In genomic region chrX:132730726-132731125, GRCh38 we compare ENCODE assay signal across 38 cellular contexts.
"Had no signal": no experiment of that assay in that cellular context is flagged by ENCODE, and none has a peak within 500 bp of the region (broad histone marks: within the 10 kb centered on the region; RNA-seq: fewer than 3 reads in every experiment).

No MANE protein-coding gene starts in this region.

- H3K4me3 ChIP-seq: adrenal gland, ascending aorta, body of pancreas, breast epithelium, cardiac muscle cell had no signal

- H3K36me3 Mint-ChIP-seq: activated naive CD4-positive, alpha-beta T cell treated with anti-CD3 and anti-CD28 coated beads, Interleukin-2, amount 10 ng/mL, durations not matched to agents 7 days and 5 days; activated naive CD4-positive, alpha-beta T cell treated with anti-CD3 and anti-CD28 coated beads, Interleukin-2, amount 50 U/mL, for 24 hours; activated naive CD4-positive, alpha-beta T cell treated with anti-CD3 and anti-CD28 coated beads, Interleukin-2, amount 50 U/mL, for 72 hours; activated naive CD8-positive, alpha-beta T cell; activated naive CD8-positive, alpha-beta T cell treated with anti-CD3 and anti-CD28 coated beads for 36 hours; activated naive CD8-positive, alpha-beta T cell treated with anti-CD3 and anti-CD28 coated beads, Interleukin-2, amount 10 ng/mL, durations not matched to agents 7 days and 5 days had no signal

- H3K4me1 Mint-ChIP-seq: activated naive CD4-positive, alpha-beta T cell treated with anti-CD3 and anti-CD28 coated beads, Interleukin-2, amount 10 ng/mL, durations not matched to agents 7 days and 5 days; activated naive CD4-positive, alpha-beta T cell treated with anti-CD3 and anti-CD28 coated beads, Interleukin-2, amount 50 U/mL, for 24 hours; activated naive CD8-positive, alpha-beta T cell treated with anti-CD3 and anti-CD28 coated beads for 36 hours; activated naive CD8-positive, alpha-beta T cell treated with anti-CD3 and anti-CD28 coated beads, Interleukin-2, amount 10 ng/mL, durations not matched to agents 7 days and 5 days; activated naive CD8-positive, alpha-beta T cell treated with anti-CD3 and anti-CD28 coated beads, Interleukin-2, amount 50 U/mL, for 24 hours; activated T-helper 17 cell treated with anti-CD3 and anti-CD28 coated beads, Interleukin-2, amount 50 U/mL, for 72 hours; central memory CD8-positive, alpha-beta T cell had no signal

- H3K4me1 ChIP-seq: adrenal gland, ascending aorta, body of pancreas, breast epithelium had no signal

- H3K27ac ChIP-seq: adrenal gland, ascending aorta, body of pancreas, brain microvascular endothelial cell, breast epithelium, cardiac muscle cell had no signal

- H3K27me3 ChIP-seq: ascending aorta, body of pancreas, brain microvascular endothelial cell, cardiac muscle cell had no signal

- H3K4me3 Mint-ChIP-seq: activated naive CD4-positive, alpha-beta T cell treated with anti-CD3 and anti-CD28 coated beads for 36 hours; activated naive CD4-positive, alpha-beta T cell treated with anti-CD3 and anti-CD28 coated beads, Interleukin-2, amount 10 ng/mL, durations not matched to agents 7 days and 5 days; activated naive CD4-positive, alpha-beta T cell treated with anti-CD3 and anti-CD28 coated beads, Interleukin-2, amount 50 U/mL, for 24 hours; activated naive CD8-positive, alpha-beta T cell; activated naive CD8-positive, alpha-beta T cell treated with anti-CD3 and anti-CD28 coated beads for 36 hours; activated naive CD8-positive, alpha-beta T cell treated with anti-CD3 and anti-CD28 coated beads, Interleukin-2, amount 10 ng/mL, durations not matched to agents 7 days and 5 days; activated naive CD8-positive, alpha-beta T cell treated with anti-CD3 and anti-CD28 coated beads, Interleukin-2, amount 50 U/mL, for 24 hours; activated T-cell treated with anti-CD3 and anti-CD28 coated beads, Interleukin-2, amount 50 U/mL, for 24 hours; activated T-cell treated with anti-CD3 and anti-CD28 coated beads, Interleukin-2, amount 50 U/mL, for 4 hours; activated T-cell treated with anti-CD3 and anti-CD28 coated beads, Interleukin-2, amount 50 U/mL, for 72 hours; activated T-helper 1 cell treated with anti-CD3 and anti-CD28 coated beads, Interleukin-12 subunit alpha, Interleukin-12 subunit beta, Interleukin-2, Interleukin-4 antibody, amounts not matched to agents 30 ng/mL and 10 ng/mL and 1 ng/mL, durations not matched to agents 14 hours and 24 hours and 36 hours; activated T-helper 17 cell treated with anti-CD3 and anti-CD28 coated beads, Interleukin-2, amount 50 U/mL, for 72 hours; brain; central memory CD8-positive, alpha-beta T cell had no signal

- H3K9me3 ChIP-seq: adrenal gland, ascending aorta, body of pancreas, breast epithelium had no signal

- DNase-seq: activated effector memory CD4-positive, alpha-beta T cell treated with anti-CD3 and anti-CD28 coated beads, Interleukin-2, amount 50 U/mL, for 16 hours; activated effector memory CD4-positive, alpha-beta T cell treated with Interleukin-2 at 50 U/mL for 16 hours; activated gamma-delta T cell; activated gamma-delta T cell treated with Interleukin-2 at 50 U/mL for 16 hours; activated naive CD4-positive, alpha-beta T cell; activated naive CD4-positive, alpha-beta T cell treated with anti-CD3 and anti-CD28 coated beads for 36 hours; activated naive CD4-positive, alpha-beta T cell treated with anti-CD3 and anti-CD28 coated beads, Interleukin-2, amount 10 ng/mL, durations not matched to agents 7 days and 5 days; activated naive CD4-positive, alpha-beta T cell treated with anti-CD3 and anti-CD28 coated beads, Interleukin-2, amount 50 U/mL, for 16 hours; activated naive CD4-positive, alpha-beta T cell treated with Interleukin-2 at 50 U/mL for 16 hours; activated naive CD8-positive, alpha-beta T cell treated with anti-CD3 and anti-CD28 coated beads for 36 hours; activated naive CD8-positive, alpha-beta T cell treated with anti-CD3 and anti-CD28 coated beads, Interleukin-2, amount 10 ng/mL, durations not matched to agents 7 days and 5 days; activated naive CD8-positive, alpha-beta T cell treated with anti-CD3 and anti-CD28 coated beads, Interleukin-2, amount 50 U/mL, for 24 hours; activated T-cell treated with anti-CD3 and anti-CD28 coated beads, Interleukin-2, amount 50 U/mL, for 1 hour; activated T-cell treated with anti-CD3 and anti-CD28 coated beads, Interleukin-2, amount 50 U/mL, for 24 hours; activated T-cell treated with anti-CD3 and anti-CD28 coated beads, Interleukin-2, amount 50 U/mL, for 4 hours; activated T-cell treated with anti-CD3 and anti-CD28 coated beads, Interleukin-2, amount 50 U/mL, for 48 hours; activated T-cell treated with anti-CD3 and anti-CD28 coated beads, Interleukin-2, amount 50 U/mL, for 72 hours; adrenal gland; amniotic stem cell; amygdala; anterior cingulate cortex; aorta; body of pancreas; brain microvascular endothelial cell; caudate nucleus; central memory CD4-positive, alpha-beta T cell; cerebellar nuclear complex had no signal

- H3K36me3 ChIP-seq: adrenal gland, ascending aorta, brain microvascular endothelial cell, breast epithelium, cardiac muscle cell had no signal

- H3K27me3 Mint-ChIP-seq: activated naive CD4-positive, alpha-beta T cell treated with anti-CD3 and anti-CD28 coated beads, Interleukin-2, amount 10 ng/mL, durations not matched to agents 7 days and 5 days; activated naive CD4-positive, alpha-beta T cell treated with anti-CD3 and anti-CD28 coated beads, Interleukin-2, amount 50 U/mL, for 24 hours; activated naive CD8-positive, alpha-beta T cell; activated naive CD8-positive, alpha-beta T cell treated with anti-CD3 and anti-CD28 coated beads for 36 hours; activated naive CD8-positive, alpha-beta T cell treated with anti-CD3 and anti-CD28 coated beads, Interleukin-2, amount 50 U/mL, for 24 hours; activated T-helper 17 cell treated with anti-CD3 and anti-CD28 coated beads, Interleukin-2, amount 50 U/mL, for 72 hours; brain; central memory CD8-positive, alpha-beta T cell had no signal

- H3K27ac Mint-ChIP-seq: activated naive CD4-positive, alpha-beta T cell treated with anti-CD3 and anti-CD28 coated beads for 36 hours; activated naive CD4-positive, alpha-beta T cell treated with anti-CD3 and anti-CD28 coated beads, Interleukin-2, amount 10 ng/mL, durations not matched to agents 7 days and 5 days; activated naive CD4-positive, alpha-beta T cell treated with anti-CD3 and anti-CD28 coated beads, Interleukin-2, amount 50 U/mL, for 24 hours; activated naive CD4-positive, alpha-beta T cell treated with anti-CD3 and anti-CD28 coated beads, Interleukin-2, amount 50 U/mL, for 72 hours; activated naive CD8-positive, alpha-beta T cell; activated naive CD8-positive, alpha-beta T cell treated with anti-CD3 and anti-CD28 coated beads for 36 hours; activated naive CD8-positive, alpha-beta T cell treated with anti-CD3 and anti-CD28 coated beads, Interleukin-2, amount 10 ng/mL, durations not matched to agents 7 days and 5 days; activated naive CD8-positive, alpha-beta T cell treated with anti-CD3 and anti-CD28 coated beads, Interleukin-2, amount 50 U/mL, for 24 hours; activated T-cell treated with anti-CD3 and anti-CD28 coated beads, Interleukin-2, amount 50 U/mL, for 24 hours; activated T-cell treated with anti-CD3 and anti-CD28 coated beads, Interleukin-2, amount 50 U/mL, for 72 hours; activated T-helper 1 cell treated with anti-CD3 and anti-CD28 coated beads, Interleukin-12 subunit alpha, Interleukin-12 subunit beta, Interleukin-2, Interleukin-4 antibody, amounts not matched to agents 30 ng/mL and 10 ng/mL and 1 ng/mL, durations not matched to agents 14 hours and 24 hours and 36 hours; activated T-helper 17 cell treated with anti-CD3 and anti-CD28 coated beads, Interleukin-2, amount 50 U/mL, for 72 hours; activated T-helper 2 cell treated with anti-CD3 and anti-CD28 coated beads, Interferon-gamma antibody, Interleukin-2, Interleukin-4, amounts not matched to agents 10 μg/mL and 5 μg/mL and 100 μg/mL, durations not matched to agents 14 hours and 24 hours and 36 hours had no signal

- H3K9me3 Mint-ChIP-seq: activated naive CD4-positive, alpha-beta T cell treated with anti-CD3 and anti-CD28 coated beads for 36 hours; activated naive CD4-positive, alpha-beta T cell treated with anti-CD3 and anti-CD28 coated beads, Interleukin-2, amount 10 ng/mL, durations not matched to agents 7 days and 5 days; activated naive CD4-positive, alpha-beta T cell treated with anti-CD3 and anti-CD28 coated beads, Interleukin-2, amount 50 U/mL, for 24 hours; activated naive CD4-positive, alpha-beta T cell treated with anti-CD3 and anti-CD28 coated beads, Interleukin-2, amount 50 U/mL, for 72 hours; activated naive CD8-positive, alpha-beta T cell treated with anti-CD3 and anti-CD28 coated beads for 36 hours; activated naive CD8-positive, alpha-beta T cell treated with anti-CD3 and anti-CD28 coated beads, Interleukin-2, amount 10 ng/mL, durations not matched to agents 7 days and 5 days; activated T-cell treated with anti-CD3 and anti-CD28 coated beads, Interleukin-2, amount 50 U/mL, for 24 hours; activated T-cell treated with anti-CD3 and anti-CD28 coated beads, Interleukin-2, amount 50 U/mL, for 4 hours; activated T-cell treated with anti-CD3 and anti-CD28 coated beads, Interleukin-2, amount 50 U/mL, for 72 hours; activated T-helper 1 cell treated with anti-CD3 and anti-CD28 coated beads, Interleukin-12 subunit alpha, Interleukin-12 subunit beta, Interleukin-2, Interleukin-4 antibody, amounts not matched to agents 30 ng/mL and 10 ng/mL and 1 ng/mL, durations not matched to agents 14 hours and 24 hours and 36 hours; activated T-helper 17 cell treated with anti-CD3 and anti-CD28 coated beads, Interleukin-2, amount 50 U/mL, for 72 hours; activated T-helper 2 cell treated with anti-CD3 and anti-CD28 coated beads, Interferon-gamma antibody, Interleukin-2, Interleukin-4, amounts not matched to agents 10 μg/mL and 5 μg/mL and 100 μg/mL, durations not matched to agents 14 hours and 24 hours and 36 hours; central memory CD8-positive, alpha-beta T cell had no signal
